13 cellular contexts compared by ENCODE assay signal in genomic region chr2:209696836-209697711, GRCh38.
DNase-seq lines count a peak whose midpoint lies in the region; ATAC-seq and TF ChIP-seq lines count a peak whose summit lies in the region.
"Had no signal": no experiment of that assay in that cellular context is flagged by ENCODE, and none has a peak within 500 bp of the region (broad histone marks: within the 10 kb centered on the region; RNA-seq: fewer than 3 reads in every experiment).

No MANE protein-coding gene starts in this region.

- DNase-seq in endodermal cell (no peak), testis (no peak), hypothalamus (lab: John Stamatoyannopoulos, UW) (no peak), heart right ventricle (no peak)
- DNase-seq in naive thymus-derived CD4-positive, alpha-beta T cell = no peak
- DNase-seq: activated effector memory CD4-positive, alpha-beta T cell treated with Interleukin-2 at 50 U/mL for 16 hours; DMS53; dorsolateral prefrontal cortex; stimulated activated CD4-positive, alpha-beta T cell treated with anti-CD3 and anti-CD28 coated beads, Interleukin-4, amount 100 ng/mL, for 1 hour had no signal

- H3K9ac ChIP-seq in endodermal cell (ENCODE audit: extremely low read depth, low read length, poor library complexity, severe bottlenecking) = no peak overlapping the region

- WGBS in endodermal cell (ENCODE audit: insufficient coverage in 1 of 2, insufficient read length in 1 of 2), 2 experiments = 90 to 93% methylated on average over 1 to 6 of the region's 8 CpGs
- WGBS in testis, 2 donors = 64 to 70% methylated on average over 8 of the region's 8 CpGs
- WGBS in heart right ventricle, 2 donors = 73 to 79% methylated on average over 8 of the region's 8 CpGs

- CTCF ChIA-PET in naive thymus-derived CD4-positive, alpha-beta T cell (lab: Charles Lee) = no interaction called here

- H3K9me3 ChIP-seq in endodermal cell (ENCODE audit: control insufficient read depth, low read length) (no peaks in the 10 kb centered on the region), testis (no peaks in the 10 kb centered on the region), heart right ventricle (no peaks in the 10 kb centered on the region)
- no peaks in the 10 kb centered on the region for H3K9me3 ChIP-seq in naive thymus-derived CD4-positive, alpha-beta T cell (ENCODE audit: control insufficient read depth in 2 of 3, low read length in 3 of 3)
- H3K9me3 ChIP-seq: neutrophil had no signal

- peaks cover 20% of the 10 kb centered on the region for H3K27me3 Mint-ChIP-seq in endodermal cell (ENCODE audit: insufficient read depth)
- H3K27me3 Mint-ChIP-seq in naive thymus-derived CD4-positive, alpha-beta T cell = peaks cover 0 to 4% (median 0%) of the 10 kb centered on the region in 5 donors

- H3K27me3 ChIP-seq in endodermal cell (ENCODE audit: control insufficient read depth, insufficient read depth, low read length, poor library complexity, severe bottlenecking) (no peaks in the 10 kb centered on the region), testis (no peaks in the 10 kb centered on the region), heart right ventricle (no peaks in the 10 kb centered on the region)
- H3K27me3 ChIP-seq in naive thymus-derived CD4-positive, alpha-beta T cell (ENCODE audit: control insufficient read depth in 2 of 2, insufficient read depth in 2 of 2, low read length in 2 of 2) = no peaks in the 10 kb centered on the region
- H3K27me3 ChIP-seq: dorsolateral prefrontal cortex, neutrophil had no signal

- H3K4me3 ChIP-seq in endodermal cell (ENCODE audit: low read length) (no peak overlapping the region), testis (no peak overlapping the region), heart right ventricle (no peak overlapping the region)
- no peak overlapping the region for H3K4me3 ChIP-seq in naive thymus-derived CD4-positive, alpha-beta T cell (ENCODE audit: low read length)
- H3K4me3 ChIP-seq: dorsolateral prefrontal cortex had no signal

- TF ChIP-seq CTCF in endodermal cell (conservative IDR thresholded peaks at IDR 0.05) (no peak), testis (IDR thresholded peaks at IDR 0.05) (no peak), heart right ventricle (IDR thresholded peaks at IDR 0.05) (no peak)

- ATAC-seq in GM18519 (IDR thresholded peaks at IDR 0.05; ENCODE audit: low FRiP score, unreplicated experiment) = peak; percentile 52
- peak; percentile 58 for ATAC-seq in GM21423 (IDR thresholded peaks at IDR 0.05; ENCODE audit: unreplicated experiment)
- peak; percentile 62 for ATAC-seq in HG03103 (IDR thresholded peaks at IDR 0.05; ENCODE audit: low read depth, unreplicated experiment)
- no peak for ATAC-seq in heart right ventricle
- ATAC-seq in naive thymus-derived CD4-positive, alpha-beta T cell = no peak

- no peaks in the 10 kb centered on the region for H3K36me3 ChIP-seq in endodermal cell (ENCODE audit: control insufficient read depth, insufficient read depth, low read length)
- H3K36me3 ChIP-seq in testis (ENCODE audit: low read depth, missing control alignments) = no peaks in the 10 kb centered on the region
- peaks cover 0 to 14% (median 0%) of the 10 kb centered on the region in 9 donors for H3K36me3 ChIP-seq in heart right ventricle
- H3K36me3 ChIP-seq in naive thymus-derived CD4-positive, alpha-beta T cell (ENCODE audit: control insufficient read depth in 2 of 3, insufficient read depth in 3 of 3, low read length in 3 of 3) = no peaks in the 10 kb centered on the region
- H3K36me3 ChIP-seq: neutrophil had no signal

- H3K27ac ChIP-seq in endodermal cell (ENCODE audit: low read depth, low read length) = peak overlapping the region; percentile 24
- no peak overlapping the region for H3K27ac ChIP-seq in testis
- H3K27ac ChIP-seq in heart right ventricle = no peak overlapping the region
- H3K27ac ChIP-seq in naive thymus-derived CD4-positive, alpha-beta T cell (ENCODE audit: low read depth, low read length) = no peak overlapping the region
- H3K27ac ChIP-seq: dorsolateral prefrontal cortex, neutrophil had no signal

- H3K27ac Mint-ChIP-seq in endodermal cell = no peak overlapping the region
- no peak overlapping the region for H3K27ac Mint-ChIP-seq in naive thymus-derived CD4-positive, alpha-beta T cell

- POLR2A ChIA-PET in naive thymus-derived CD4-positive, alpha-beta T cell (lab: Charles Lee) = no interaction called here

- no peaks in the 10 kb centered on the region for H3K9me3 Mint-ChIP-seq in endodermal cell
- H3K9me3 Mint-ChIP-seq in naive thymus-derived CD4-positive, alpha-beta T cell = peaks cover 0 to 14% (median 0%) of the 10 kb centered on the region in 11 donors

- H3K4me1 ChIP-seq in endodermal cell (ENCODE audit: control insufficient read depth, insufficient read depth, low read length) (no peaks in the 10 kb centered on the region), testis (no peaks in the 10 kb centered on the region), heart right ventricle (no peaks in the 10 kb centered on the region)
- H3K4me1 ChIP-seq in naive thymus-derived CD4-positive, alpha-beta T cell (ENCODE audit: control insufficient read depth in 2 of 2, insufficient read depth in 2 of 2, low read length in 2 of 2) = no peaks in the 10 kb centered on the region

- H3K4me3 Mint-ChIP-seq in endodermal cell = no peak overlapping the region
- H3K4me3 Mint-ChIP-seq in naive thymus-derived CD4-positive, alpha-beta T cell = no peak overlapping the region

- no peaks in the 10 kb centered on the region for H3K4me1 Mint-ChIP-seq in endodermal cell
- no peaks in the 10 kb centered on the region for H3K4me1 Mint-ChIP-seq in naive thymus-derived CD4-positive, alpha-beta T cell

- intact Hi-C loops in testis (cut with DNase I; ENCODE audit: low total_unique reads) = no loop called here
- intact Hi-C loops in heart right ventricle (cut with DNase I) = no loop called here
- intact Hi-C loops in naive thymus-derived CD4-positive, alpha-beta T cell (cut with micrococcal nuclease) = no loop called here

- no peaks in the 10 kb centered on the region for H3K36me3 Mint-ChIP-seq in endodermal cell (ENCODE audit: low read depth)
- H3K36me3 Mint-ChIP-seq in naive thymus-derived CD4-positive, alpha-beta T cell = no peaks in the 10 kb centered on the region

- no peak for TF ChIP-seq POLR2A in testis (IDR thresholded peaks at IDR 0.05)

Comparison
In these comparisons a context has a peak if more than half of its experiments do, and no peak if none do; other contexts are left out.
1. ATAC-seq: peak in GM18519 (single experiment), GM21423 (single experiment) and HG03103 (single experiment); none in heart right ventricle (0 of 8) and naive thymus-derived CD4-positive, alpha-beta T cell (single experiment).